Comparison of ENCODE assay signal across 27 cellular contexts in genomic region chrX:130741584-130741983, GRCh38.
DNase-seq lines count a peak whose midpoint lies in the region.
"Had no signal": no experiment of that assay in that cellular context is flagged by ENCODE, and none has a peak within 500 bp of the region (broad histone marks: within the 10 kb centered on the region; RNA-seq: fewer than 3 reads in every experiment).

No MANE protein-coding gene starts in this region.

- DNase-seq in NCI-H2171 treated with DMSO at 0.1 percent for 48 hours (lab: John Stamatoyannopoulos, UW) (peak; percentile 60), NCI-H2171 (lab: John Stamatoyannopoulos, UW) (no peak), NCI-H82 treated with DMSO at 0.1 percent for 48 hours (lab: John Stamatoyannopoulos, UW; ENCODE audit: unreplicated experiment) (peak; percentile 2), foreskin melanocyte (peak; percentile 32), substantia nigra (lab: John Stamatoyannopoulos, UW) (no peak), SKM-1 treated with dmso at 0.1 percent for 144 hours (lab: John Stamatoyannopoulos, UW; ENCODE audit: unreplicated experiment) (no peak), hepatic stellate cell (ENCODE audit: low spot score) (no peak), DMS53 treated with DMSO at 0.1 percent for 48 hours (lab: John Stamatoyannopoulos, UW; ENCODE audit: unreplicated experiment) (no peak)
- DNase-seq: activated CD4-positive, alpha-beta memory T cell treated with anti-CD3 and anti-CD28 coated beads, Interleukin-2, amount 10 ng/mL, durations not matched to agents 7 days and 5 days; activated CD4-positive, alpha-beta T cell treated with anti-CD3 and anti-CD28 coated beads for 1 hour; activated CD8-positive, alpha-beta memory T cell treated with anti-CD3 and anti-CD28 coated beads, Interleukin-2, amount 50 U/mL, for 48 hours; amygdala; CD4-positive, alpha-beta memory T cell; DMS153; Kasumi-1; left lung; mesendoderm; MV-4-11; NCI-H2029; NCI-H774; SK-N-SH; T-helper 2 cell; tibial artery had no signal

- H3K27ac ChIP-seq in substantia nigra (ENCODE audit: low read depth, low read length, poor library complexity, severe bottlenecking), result peak overlapping the region; percentile 17
- H3K27ac ChIP-seq: A549, coronary artery, left lung, RWPE1, skin epidermis, tibial artery had no signal

Comparison
In these comparisons a context has a peak if more than half of its experiments do, and no peak if none do; other contexts are left out.
1. DNase-seq: peak in NCI-H2171 treated with DMSO at 0.1 percent for 48 hours (single experiment), NCI-H82 treated with DMSO at 0.1 percent for 48 hours (single experiment) and foreskin melanocyte (single experiment); none in NCI-H2171 (single experiment), substantia nigra (0 of 49), SKM-1 treated with dmso at 0.1 percent for 144 hours (single experiment), hepatic stellate cell (single experiment) and DMS53 treated with DMSO at 0.1 percent for 48 hours (single experiment).